ENCODE assay signal across 9 cellular contexts in the genomic region with DNA sequence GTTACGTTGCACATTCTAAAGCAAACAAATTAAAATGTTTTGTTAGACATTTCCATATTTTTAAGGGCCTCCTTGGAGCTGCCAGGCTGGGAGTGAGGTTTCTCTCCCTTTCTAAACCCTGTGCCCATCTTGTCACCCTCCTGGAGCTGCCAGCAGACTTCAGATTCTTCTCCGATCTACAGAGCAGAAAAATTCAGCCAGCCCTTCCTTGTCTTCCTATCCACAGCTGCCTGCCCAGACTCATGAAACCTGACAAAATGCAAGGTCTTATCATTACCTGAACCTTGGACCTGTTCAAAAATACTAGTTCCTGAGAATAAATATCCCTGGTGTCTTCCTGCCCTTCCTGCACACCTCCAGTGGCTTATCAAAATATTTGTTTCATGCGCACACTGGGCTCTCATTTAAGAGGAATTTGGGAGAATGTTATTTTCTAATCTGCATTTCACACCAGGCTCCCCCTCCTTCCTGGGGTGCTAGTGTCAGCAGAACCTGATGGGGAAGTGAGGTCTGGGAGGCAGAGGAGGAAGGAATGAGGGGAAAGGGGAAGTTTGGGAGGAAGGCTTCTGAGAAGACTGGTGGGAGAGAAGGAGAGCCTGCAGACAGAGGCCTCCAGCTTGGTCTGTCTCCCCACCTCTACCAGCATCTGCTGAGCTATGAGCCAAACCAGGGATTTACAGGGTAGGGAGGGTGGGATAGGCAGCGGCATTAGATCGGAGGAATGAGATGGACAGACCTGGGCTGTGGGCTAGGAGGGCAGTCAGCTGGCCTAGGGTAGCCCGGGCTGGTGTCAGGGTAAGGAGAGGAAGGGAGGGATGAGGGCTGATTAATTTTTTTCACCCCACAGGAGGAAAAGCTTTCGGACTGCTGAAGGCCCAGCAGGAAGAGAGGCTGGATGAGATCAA. TPM values are rescaled to one million over a fixed set of nuclear protein-coding genes. Genes with fewer than 3 reads are reported as not detected.
A peak's percentile ranks its signal among the peaks of the same experiment; 100 is the strongest.
DNase-seq lines count a peak whose midpoint lies in the region; ATAC-seq, FAIRE-seq and TF ChIP-seq lines count a peak whose summit lies in the region.
"Had no signal": no experiment of that assay in that cellular context is flagged by ENCODE, and none has a peak within 500 bp of the region (broad histone marks: within the 10 kb centered on the region; RNA-seq: fewer than 3 reads in every experiment).

A gene (plus strand): TSS at position 561 of the 905 bp plus-strand sequence. CDS start 96 bp downstream, at position 657.

- WGBS in right cardiac atrium: 56% methylated on average over 7 of the region's 7 CpGs

- no peak for DNase-seq in GM12891 (ENCODE audit: insufficient read length, low spot score)
- no peak for DNase-seq in right cardiac atrium
- DNase-seq in sciatic nerve (ENCODE audit: low spot score): no peak
- DNase-seq in DMS 273 treated with DMSO at 0.1 percent for 48 hours (lab: John Stamatoyannopoulos, UW): no peak
- no peak for DNase-seq in NCI-H446 (lab: John Stamatoyannopoulos, UW)
- DNase-seq in stimulated activated CD4-positive, alpha-beta T cell treated with anti-CD3 and anti-CD28 coated beads, Interleukin-12 subunit alpha, Interleukin-12 subunit beta, amount 100 ng/mL, for 4 hours: no peak
- DNase-seq in NCI-H1436 (lab: John Stamatoyannopoulos, UW): no peak

- peak within 1 kb of the TSS; percentile 4 for H3K4me3 ChIP-seq in right cardiac atrium (ENCODE audit: low read length)

- TF ChIP-seq POLR2A in GM12891 (IDR thresholded peaks at IDR 0.05; ENCODE audit: low read depth, low read length): no peak

- peaks cover 33% of the 10 kb centered on the region for H3K4me1 Mint-ChIP-seq in T-helper 1 cell treated with Interleukin-12 subunit alpha and Interleukin-12 subunit beta and Interleukin-4 antibody, amounts not matched to agents 30 μg/mL and 1 μg/mL, for 36 hours (ENCODE audit: low read depth)

- peaks cover 7% of the 10 kb centered on the region for H3K36me3 Mint-ChIP-seq in T-helper 1 cell treated with Interleukin-12 subunit alpha and Interleukin-12 subunit beta and Interleukin-4 antibody, amounts not matched to agents 30 μg/mL and 1 μg/mL, for 36 hours (ENCODE audit: low read depth)

- H3K27me3 ChIP-seq in right cardiac atrium (ENCODE audit: control insufficient read depth, insufficient read depth): no peaks in the 10 kb centered on the region

- no peaks in the 10 kb centered on the region for H3K9me3 Mint-ChIP-seq in T-helper 1 cell treated with Interleukin-12 subunit alpha and Interleukin-12 subunit beta and Interleukin-4 antibody, amounts not matched to agents 30 μg/mL and 1 μg/mL, for 36 hours

- no peak for FAIRE-seq in GM12891 (lab: Jason Lieb, UNC)

- no peaks in the 10 kb centered on the region for H3K27me3 Mint-ChIP-seq in T-helper 1 cell treated with Interleukin-12 subunit alpha and Interleukin-12 subunit beta and Interleukin-4 antibody, amounts not matched to agents 30 μg/mL and 1 μg/mL, for 36 hours (ENCODE audit: low read depth)

- H3K9me3 ChIP-seq in right cardiac atrium (ENCODE audit: control insufficient read depth, low read length): no peaks in the 10 kb centered on the region

- ATAC-seq in right cardiac atrium: no peak
- no peak for ATAC-seq in sciatic nerve

- H3K27ac Mint-ChIP-seq in T-helper 1 cell treated with Interleukin-12 subunit alpha and Interleukin-12 subunit beta and Interleukin-4 antibody, amounts not matched to agents 30 μg/mL and 1 μg/mL, for 36 hours: peak within 1 kb of the TSS; percentile 85

- no peak within 1 kb of the TSS for H3K27ac ChIP-seq in right cardiac atrium (ENCODE audit: low read length)

- no peaks in the 10 kb centered on the region for H3K4me1 ChIP-seq in right cardiac atrium (ENCODE audit: control insufficient read depth, insufficient read depth, low read length)

- H3K4me3 Mint-ChIP-seq in T-helper 1 cell treated with Interleukin-12 subunit alpha and Interleukin-12 subunit beta and Interleukin-4 antibody, amounts not matched to agents 30 μg/mL and 1 μg/mL, for 36 hours: peak within 1 kb of the TSS; percentile 78

- intact Hi-C loops in right cardiac atrium (cut with DNase I) (no loop called here), sciatic nerve (cut with DNase I) (no loop called here)

TF ChIP-seq in GM12891, 5 proteins besides CTCF, POLR2A, EP300 and RAD21:
- TF ChIP-seq PAX5 (IDR thresholded peaks at IDR 0.05; ENCODE audit: insufficient read depth, low read length, severe bottlenecking) (no peak), POLR2AphosphoS5 (IDR thresholded peaks at IDR 0.05; ENCODE audit: low read depth, low read length) (no peak), SPI1 (IDR thresholded peaks at IDR 0.05; ENCODE audit: low read depth, low read length) (0 out of 2 replicates have a peak, but pooled peaks have one; percentile 42)

RNA-seq across cellular contexts. Expression of the gene that starts here (rescaled TPM):
- 285 TPM for polyA plus RNA-seq in GM12891 (2012; ENCODE audit: low read depth, missing spikeins)
- total RNA-seq in right cardiac atrium: 10 to 100 TPM; 17.9 to 29.9 (median 21.3) TPM
- 14.7 TPM for polyA plus RNA-seq in right cardiac atrium
- 50.6 TPM for total RNA-seq in sciatic nerve
- total RNA-seq: epithelial cell of proximal tubule had no signal
